1 cellular context compared by ENCODE assay signal in genomic region chr12:27974735-27975221, GRCh38.
TF ChIP-seq lines count a peak whose summit lies in the region.

No MANE protein-coding gene starts in this region.

TF ChIP-seq in H1, 55 proteins besides CTCF, POLR2A, EP300 and RAD21 (continued from another document):
- TF ChIP-seq SAP30 (IDR thresholded peaks at IDR 0.05; ENCODE audit: insufficient read depth, insufficient replicate concordance, low read length) (no peak), BRCA1 (IDR thresholded peaks at IDR 0.05; ENCODE audit: low read depth, low read length) (no peak), CEBPB (IDR thresholded peaks at IDR 0.05; ENCODE audit: low read depth, low read length) (no peak), NRF1 (IDR thresholded peaks at IDR 0.05; ENCODE audit: low read depth, low read length) (no peak), CBX8 (IDR thresholded peaks at IDR 0.05; ENCODE audit: borderline replicate concordance, low read depth, low read length) (no peak), RBBP5 (IDR thresholded peaks at IDR 0.05; ENCODE audit: borderline replicate concordance, low read depth, low read length) (peak; percentile 40; the same call in 1 of the 2 replicates), RNF2 (IDR thresholded peaks at IDR 0.05; ENCODE audit: borderline replicate concordance, low read depth, low read length, missing control alignments, poor library complexity, severe bottlenecking) (no peak), BCL11A (IDR thresholded peaks at IDR 0.05; ENCODE audit: low read depth in 2 of 2, low read length in 2 of 2) (no peak), SRF (IDR thresholded peaks at IDR 0.05; ENCODE audit: low read depth, low read length) (no peak), CHD2 (IDR thresholded peaks at IDR 0.05; ENCODE audit: low read length) (no peak), MAFK (IDR thresholded peaks at IDR 0.05; ENCODE audit: low read depth, low read length) (no peak), JUN (IDR thresholded peaks at IDR 0.05; ENCODE audit: low read depth, low read length) (no peak), EZH2 (IDR thresholded peaks at IDR 0.05; ENCODE audit: low read depth, low read length, severe bottlenecking) (peak; percentile 87), USF2 (IDR thresholded peaks at IDR 0.05; ENCODE audit: low read length) (no peak), SIX5 (IDR thresholded peaks at IDR 0.05; ENCODE audit: low read depth, low read length) (no peak), POLR2AphosphoS5 (IDR thresholded peaks at IDR 0.05; ENCODE audit: low read depth, low read length) (no peak)
